Comparison of ENCODE assay signal across 1 cellular context in genomic region chr4:154589296-154590197, GRCh38.
A peak's percentile ranks its signal among the peaks of the same experiment; 100 is the strongest.
TF ChIP-seq lines count a peak whose summit lies in the region.

No MANE protein-coding gene starts in this region.

TF ChIP-seq in HepG2, 621 proteins besides CTCF, POLR2A, EP300 and RAD21 (continued from another document and continues in another):
- TF ChIP-seq ZKSCAN8 (CRISPR knock-in tag; IDR thresholded peaks at IDR 0.05; ENCODE audit: borderline replicate concordance) (no peak), CBX5 (CRISPR knock-in tag; IDR thresholded peaks at IDR 0.05; ENCODE audit: borderline replicate concordance) (no peak; the same call in 1 of the 2 replicates), CCAR2 (optimal IDR thresholded peaks at IDR 0.05; ENCODE audit: low read depth, low read length) (no peak), ZC3H13 (CRISPR knock-in tag; IDR thresholded peaks at IDR 0.05) (peak; percentile 56; the same call in 1 of the 2 replicates), ZNF570 (CRISPR knock-in tag; IDR thresholded peaks at IDR 0.05; ENCODE audit: borderline replicate concordance) (no peak), SRY (CRISPR knock-in tag; IDR thresholded peaks at IDR 0.05) (no peak), TERF1 (CRISPR knock-in tag; IDR thresholded peaks at IDR 0.05) (no peak), REPIN1 (CRISPR knock-in tag; IDR thresholded peaks at IDR 0.05; ENCODE audit: borderline replicate concordance, low read depth) (peak; percentile 48; the same call in 1 of the 2 replicates), GMEB1 (CRISPR knock-in tag; IDR thresholded peaks at IDR 0.05; ENCODE audit: borderline replicate concordance) (0 out of 2 replicates have a peak, but pooled peaks have one; percentile 27), REL (CRISPR knock-in tag; conservative IDR thresholded peaks at IDR 0.05) (no peak), ZNF652 (CRISPR knock-in tag; IDR thresholded peaks at IDR 0.05; ENCODE audit: borderline replicate concordance, low read depth) (no peak), SIN3A (IDR thresholded peaks at IDR 0.05; ENCODE audit: borderline replicate concordance, low read depth, low read length) (no peak), TIGD3 (CRISPR knock-in tag; IDR thresholded peaks at IDR 0.05; ENCODE audit: borderline replicate concordance) (no peak), ZSCAN21 (CRISPR knock-in tag; IDR thresholded peaks at IDR 0.05; ENCODE audit: borderline replicate concordance) (no peak), KDM1A (CRISPR knock-in tag; IDR thresholded peaks at IDR 0.05) (no peak), TAF1 (CRISPR knock-in tag; IDR thresholded peaks at IDR 0.05) (peak; percentile 23; the same call in 1 of the 2 replicates), BRCA1 (CRISPR knock-in tag; IDR thresholded peaks at IDR 0.05) (no peak), ZNF10 (CRISPR knock-in tag; IDR thresholded peaks at IDR 0.05; ENCODE audit: borderline replicate concordance, low read depth) (no peak), LRRFIP1 (CRISPR knock-in tag; conservative IDR thresholded peaks at IDR 0.05) (no peak), NFYB (CRISPR knock-in tag; IDR thresholded peaks at IDR 0.05) (no peak), IRX3 (CRISPR knock-in tag; IDR thresholded peaks at IDR 0.05; ENCODE audit: borderline replicate concordance, low read depth) (no peak), NPAS2 (CRISPR knock-in tag; IDR thresholded peaks at IDR 0.05; ENCODE audit: borderline replicate concordance) (no peak), SUZ12 (IDR thresholded peaks at IDR 0.05; ENCODE audit: low read depth, low read length) (no peak), ZNF101 (CRISPR knock-in tag; IDR thresholded peaks at IDR 0.05; ENCODE audit: borderline replicate concordance, low read depth) (no peak), ZBTB38 (CRISPR knock-in tag; IDR thresholded peaks at IDR 0.05) (0 out of 2 replicates have a peak, but pooled peaks have one; percentile 48), NCOA5 (CRISPR knock-in tag; IDR thresholded peaks at IDR 0.05) (no peak), ZNF282 (IDR thresholded peaks at IDR 0.05; ENCODE audit: partially characterized antibody) (no peak), ZNF616 (CRISPR knock-in tag; IDR thresholded peaks at IDR 0.05; ENCODE audit: low read depth) (no peak), ESRRA (CRISPR knock-in tag; IDR thresholded peaks at IDR 0.05; ENCODE audit: low read depth) (no peak), ZFP91 (CRISPR knock-in tag; IDR thresholded peaks at IDR 0.05; ENCODE audit: borderline replicate concordance) (no peak), ZSCAN29 (CRISPR knock-in tag; conservative IDR thresholded peaks at IDR 0.05) (0 out of 2 replicates have a peak, but pooled peaks have one; percentile 44), ARID2 (CRISPR knock-in tag; IDR thresholded peaks at IDR 0.05; ENCODE audit: borderline replicate concordance) (0 out of 2 replicates have a peak, but pooled peaks have one; percentile 46), ZMYM4 (CRISPR knock-in tag; IDR thresholded peaks at IDR 0.05) (no peak), AGO2 (optimal IDR thresholded peaks at IDR 0.05; ENCODE audit: low read depth, low read length) (peak; percentile 83), EHMT2 (IDR thresholded peaks at IDR 0.05; ENCODE audit: borderline replicate concordance, low read depth, low read length) (no peak), MEIS1 (CRISPR knock-in tag; IDR thresholded peaks at IDR 0.05; ENCODE audit: borderline replicate concordance) (no peak), MLLT10 (CRISPR knock-in tag; IDR thresholded peaks at IDR 0.05) (no peak)
- TF ChIP-seq, protein P1, sequence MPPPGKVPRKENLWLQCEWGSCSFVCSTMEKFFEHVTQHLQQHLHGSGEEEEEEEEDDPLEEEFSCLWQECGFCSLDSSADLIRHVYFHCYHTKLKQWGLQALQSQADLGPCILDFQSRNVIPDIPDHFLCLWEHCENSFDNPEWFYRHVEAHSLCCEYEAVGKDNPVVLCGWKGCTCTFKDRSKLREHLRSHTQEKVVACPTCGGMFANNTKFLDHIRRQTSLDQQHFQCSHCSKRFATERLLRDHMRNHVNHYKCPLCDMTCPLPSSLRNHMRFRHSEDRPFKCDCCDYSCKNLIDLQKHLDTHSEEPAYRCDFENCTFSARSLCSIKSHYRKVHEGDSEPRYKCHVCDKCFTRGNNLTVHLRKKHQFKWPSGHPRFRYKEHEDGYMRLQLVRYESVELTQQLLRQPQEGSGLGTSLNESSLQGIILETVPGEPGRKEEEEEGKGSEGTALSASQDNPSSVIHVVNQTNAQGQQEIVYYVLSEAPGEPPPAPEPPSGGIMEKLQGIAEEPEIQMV (CRISPR knock-in tag; IDR thresholded peaks at IDR 0.05; ENCODE audit: low read depth) = no peak
- TF ChIP-seq, protein P2, sequence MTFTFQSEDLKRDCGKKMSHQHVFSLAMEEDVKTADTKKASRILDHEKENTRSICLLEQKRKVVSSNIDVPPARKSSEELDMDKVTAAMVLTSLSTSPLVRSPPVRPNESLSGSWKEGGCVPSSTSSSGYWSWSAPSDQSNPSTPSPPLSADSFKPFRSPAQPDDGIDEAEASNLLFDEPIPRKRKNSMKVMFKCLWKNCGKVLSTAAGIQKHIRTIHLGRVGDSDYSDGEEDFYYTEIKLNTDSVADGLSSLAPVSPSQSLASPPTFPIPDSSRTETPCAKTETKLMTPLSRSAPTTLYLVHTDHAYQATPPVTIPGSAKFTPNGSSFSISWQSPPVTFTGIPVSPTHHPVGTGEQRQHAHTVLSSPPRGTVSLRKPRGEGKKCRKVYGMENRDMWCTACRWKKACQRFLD (CRISPR knock-in tag; IDR thresholded peaks at IDR 0.05; ENCODE audit: borderline replicate concordance) = no peak
- TF ChIP-seq, protein P3, sequence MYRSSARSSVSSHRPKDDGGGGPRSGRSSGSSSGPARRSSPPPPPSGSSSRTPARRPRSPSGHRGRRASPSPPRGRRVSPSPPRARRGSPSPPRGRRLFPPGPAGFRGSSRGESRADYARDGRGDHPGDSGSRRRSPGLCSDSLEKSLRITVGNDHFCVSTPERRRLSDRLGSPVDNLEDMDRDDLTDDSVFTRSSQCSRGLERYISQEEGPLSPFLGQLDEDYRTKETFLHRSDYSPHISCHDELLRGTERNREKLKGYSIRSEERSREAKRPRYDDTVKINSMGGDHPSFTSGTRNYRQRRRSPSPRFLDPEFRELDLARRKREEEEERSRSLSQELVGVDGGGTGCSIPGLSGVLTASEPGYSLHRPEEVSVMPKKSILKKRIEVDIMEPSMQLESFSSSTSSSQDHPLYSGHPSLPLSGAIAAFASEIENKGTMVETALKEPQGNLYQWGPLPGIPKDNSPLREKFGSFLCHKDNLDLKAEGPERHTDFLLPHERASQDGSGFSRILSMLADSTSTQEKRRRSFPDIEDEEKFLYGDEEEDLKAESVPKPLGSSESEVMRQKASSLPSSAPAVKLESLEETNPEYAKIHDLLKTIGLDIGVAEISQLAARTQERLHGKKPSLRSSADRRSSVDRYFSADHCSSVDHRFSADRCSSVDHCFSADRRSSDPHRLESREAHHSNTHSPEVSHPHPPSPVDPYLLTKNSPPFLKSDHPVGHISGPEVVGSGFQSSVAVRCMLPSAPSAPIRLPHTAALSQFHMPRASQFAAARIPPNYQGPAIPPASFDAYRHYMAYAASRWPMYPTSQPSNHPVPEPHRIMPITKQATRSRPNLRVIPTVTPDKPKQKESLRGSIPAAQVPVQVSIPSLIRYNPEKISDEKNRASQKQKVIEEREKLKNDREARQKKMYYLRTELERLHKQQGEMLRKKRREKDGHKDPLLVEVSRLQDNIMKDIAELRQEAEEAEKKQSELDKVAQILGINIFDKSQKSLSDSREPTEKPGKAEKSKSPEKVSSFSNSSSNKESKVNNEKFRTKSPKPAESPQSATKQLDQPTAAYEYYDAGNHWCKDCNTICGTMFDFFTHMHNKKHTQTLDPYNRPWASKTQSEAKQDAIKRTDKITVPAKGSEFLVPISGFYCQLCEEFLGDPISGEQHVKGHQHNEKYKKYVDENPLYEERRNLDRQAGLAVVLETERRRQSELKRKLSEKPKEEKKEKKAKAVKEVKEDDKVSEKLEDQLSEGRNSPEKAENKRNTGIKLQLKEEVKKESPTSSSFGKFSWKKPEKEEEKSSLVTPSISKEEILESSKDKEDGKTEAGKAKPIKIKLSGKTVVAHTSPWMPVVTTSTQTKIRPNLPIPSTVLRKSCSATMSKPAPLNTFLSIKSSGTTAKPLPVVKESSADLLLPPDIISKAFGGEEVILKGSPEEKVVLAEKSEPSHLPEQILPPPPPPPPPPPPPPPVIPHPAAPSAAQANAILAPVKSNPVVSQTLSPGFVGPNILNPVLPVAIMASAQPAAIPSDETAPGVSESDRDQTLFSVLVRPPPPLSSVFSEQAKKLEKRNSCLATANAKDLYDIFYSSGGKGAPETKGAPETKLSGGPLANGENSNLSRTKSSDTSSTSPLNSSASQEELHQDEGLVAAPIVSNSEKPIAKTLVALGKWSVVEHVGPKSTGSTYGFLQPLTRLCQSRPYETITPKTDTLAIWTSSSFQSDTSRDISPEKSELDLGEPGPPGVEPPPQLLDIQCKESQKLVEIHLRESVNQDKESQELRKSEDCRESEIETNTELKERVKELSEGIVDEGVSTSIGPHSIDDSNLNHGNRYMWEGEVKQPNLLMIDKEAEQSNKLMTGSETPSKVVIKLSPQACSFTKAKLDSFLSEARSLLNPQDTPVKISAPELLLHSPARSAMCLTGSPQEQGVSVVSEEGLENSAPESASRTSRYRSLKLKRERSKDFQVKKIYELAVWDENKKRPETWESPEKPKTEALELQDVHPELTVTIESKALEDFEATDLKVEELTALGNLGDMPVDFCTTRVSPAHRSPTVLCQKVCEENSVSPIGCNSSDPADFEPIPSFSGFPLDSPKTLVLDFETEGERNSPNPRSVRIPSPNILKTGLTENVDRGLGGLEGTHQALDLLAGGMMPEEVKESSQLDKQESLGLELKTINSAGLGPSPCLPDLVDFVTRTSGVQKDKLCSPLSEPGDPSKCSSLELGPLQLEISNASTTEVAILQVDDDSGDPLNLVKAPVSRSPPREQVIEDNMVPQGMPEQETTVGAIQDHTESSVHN (CRISPR knock-in tag; IDR thresholded peaks at IDR 0.05) = no peak
